15 cellular contexts compared by ENCODE assay signal in genomic region chr4:128177376-128177959, GRCh38.
DNase-seq lines count a peak whose midpoint lies in the region; ATAC-seq and TF ChIP-seq lines count a peak whose summit lies in the region.
"Had no signal": no experiment of that assay in that cellular context is flagged by ENCODE, and none has a peak within 500 bp of the region (broad histone marks: within the 10 kb centered on the region; RNA-seq: fewer than 3 reads in every experiment).

No MANE protein-coding gene starts in this region.

- no peaks in the 10 kb centered on the region for H3K9me3 ChIP-seq in GM23248 (ENCODE audit: low read depth)
- no peaks in the 10 kb centered on the region for H3K9me3 ChIP-seq in lower lobe of right lung
- H3K9me3 ChIP-seq: adrenal gland, SJSA1 had no signal

- TF ChIP-seq POLR2A in erythroblast (IDR thresholded peaks at IDR 0.05; ENCODE audit: low read length): no peak

- peak; percentile 76 for ATAC-seq in GM18502 (IDR thresholded peaks at IDR 0.05; ENCODE audit: poor library complexity, unreplicated experiment)
- no peak for ATAC-seq in lower lobe of right lung

- DNase-seq in GM23248 (peak; percentile 5), NCI-H526 (lab: John Stamatoyannopoulos, UW) (peak; percentile 31 to 44), erythroblast (lab: John Stamatoyannopoulos, UW) (peak; percentile 54), lower lobe of right lung (no peak), AG20443 (ENCODE audit: low spot score) (no peak), DMS 273 treated with DMSO at 0.1 percent for 48 hours (lab: John Stamatoyannopoulos, UW) (no peak)
- DNase-seq in stimulated activated CD4-positive, alpha-beta T cell treated with anti-CD3 and anti-CD28 coated beads, Interleukin-2, amount 100 ng/mL, for 48 hours: no peak
- DNase-seq: adrenal gland, C1 segment of cervical spinal cord, NCI-H2081, occipital lobe, substantia nigra had no signal

- H3F3A ChIP-seq in GM23248 (ENCODE audit: insufficient read depth): no peaks in the 10 kb centered on the region

- H3K79me2 ChIP-seq in GM23248 (ENCODE audit: insufficient read depth): no peaks in the 10 kb centered on the region; the same call in 1 of the 2 replicates

- 93 to 100% methylated on average over 2 of the region's 2 CpGs for WGBS in GM23248 (ENCODE audit: low coverage in 1 of 2, low lambda C conversion rate in 2 of 2, missing lambda C conversion rate in 2 of 2), 2 experiments

- no peak overlapping the region for H2AFZ ChIP-seq in GM23248

- intact Hi-C loops in lower lobe of right lung (cut with DNase I): no loop called here

- H3K4me1 ChIP-seq in GM23248 (ENCODE audit: insufficient read depth) (no peaks in the 10 kb centered on the region), lower lobe of right lung (no peaks in the 10 kb centered on the region)
- H3K4me1 ChIP-seq: adrenal gland had no signal

- H3K27me3 ChIP-seq in GM23248 (replicated peaks; ENCODE audit: insufficient read depth) (no peaks in the 10 kb centered on the region), lower lobe of right lung (ENCODE audit: low read depth) (no peaks in the 10 kb centered on the region)
- H3K27me3 ChIP-seq: adrenal gland, SJSA1 had no signal

- H3K4me2 ChIP-seq in GM23248 (ENCODE audit: unreplicated experiment): no peak overlapping the region
- H3K4me2 ChIP-seq: smooth muscle cell had no signal

- no peaks in the 10 kb centered on the region for H3K9me2 ChIP-seq in GM23248 (ENCODE audit: insufficient read depth)

- H3K9ac ChIP-seq in GM23248: no peak overlapping the region

- TF ChIP-seq CTCF in lower lobe of right lung (IDR thresholded peaks at IDR 0.05): no peak

- H3K36me3 ChIP-seq in GM23248 (ENCODE audit: low read depth) (no peaks in the 10 kb centered on the region), lower lobe of right lung (no peaks in the 10 kb centered on the region)
- H3K36me3 ChIP-seq: adrenal gland had no signal

- in situ Hi-C loops in GM23248 (cut with MboI): loop anchor here (25.0 kb wide), 2 partner anchors 385 to 1160 kb away; no protein-coding TSS in a partner anchor

- no peaks in the 10 kb centered on the region for H4K20me1 ChIP-seq in GM23248 (ENCODE audit: insufficient read depth)

- H3K27ac ChIP-seq in GM23248 (no peak overlapping the region), lower lobe of right lung (no peak overlapping the region)
- H3K27ac ChIP-seq: adrenal gland, SJSA1 had no signal

- H3K4me3 ChIP-seq in GM23248 (no peak overlapping the region), lower lobe of right lung (no peak overlapping the region)
- H3K4me3 ChIP-seq: adrenal gland, SJSA1, smooth muscle cell had no signal

Comparison
In these comparisons a context has a peak if more than half of its experiments do, and no peak if none do; other contexts are left out.
1. DNase-seq: peak in GM23248 (single experiment), NCI-H526 (2 of 2) and erythroblast (2 of 2); none in lower lobe of right lung (single experiment), AG20443 (single experiment), DMS 273 treated with DMSO at 0.1 percent for 48 hours (single experiment) and stimulated activated CD4-positive, alpha-beta T cell treated with anti-CD3 and anti-CD28 coated beads, Interleukin-2, amount 100 ng/mL, for 48 hours (0 of 2).